ENCODE assay signal across 2 cellular contexts in genomic region chr1:25047506-25048240, GRCh38.
TF ChIP-seq lines count a peak whose summit lies in the region.

No MANE protein-coding gene starts in this region.

TF ChIP-seq in HepG2, 621 proteins besides CTCF, POLR2A, EP300 and RAD21:
- TF ChIP-seq ZNF160 (CRISPR knock-in tag; IDR thresholded peaks at IDR 0.05) (no peak), ZNF598 (CRISPR knock-in tag; IDR thresholded peaks at IDR 0.05; ENCODE audit: borderline replicate concordance) (no peak), ZUFSP (CRISPR knock-in tag; IDR thresholded peaks at IDR 0.05; ENCODE audit: borderline replicate concordance) (no peak), ZNF142 (CRISPR knock-in tag; IDR thresholded peaks at IDR 0.05) (no peak), GABPB1 (CRISPR knock-in tag; IDR thresholded peaks at IDR 0.05) (no peak), PBX3 (CRISPR knock-in tag; IDR thresholded peaks at IDR 0.05; ENCODE audit: borderline replicate concordance) (no peak), ZNF549 (CRISPR knock-in tag; IDR thresholded peaks at IDR 0.05) (no peak), ETS1 (CRISPR knock-in tag; IDR thresholded peaks at IDR 0.05) (no peak), ZNF800 (CRISPR knock-in tag; IDR thresholded peaks at IDR 0.05) (no peak), ZNF816 (CRISPR knock-in tag; IDR thresholded peaks at IDR 0.05; ENCODE audit: borderline replicate concordance) (no peak), SALL2 (CRISPR knock-in tag; IDR thresholded peaks at IDR 0.05) (no peak), ZFP62 (CRISPR knock-in tag; IDR thresholded peaks at IDR 0.05) (no peak)

TF ChIP-seq in H1, 55 proteins besides CTCF, POLR2A, EP300 and RAD21:
- TF ChIP-seq RBBP5 (IDR thresholded peaks at IDR 0.05; ENCODE audit: borderline replicate concordance, low read depth, low read length) (no peak), PHF8 (conservative IDR thresholded peaks at IDR 0.05; ENCODE audit: low read depth, low read length) (no peak)
